Comparison of ENCODE assay signal across 1 cellular context in the genomic region with DNA sequence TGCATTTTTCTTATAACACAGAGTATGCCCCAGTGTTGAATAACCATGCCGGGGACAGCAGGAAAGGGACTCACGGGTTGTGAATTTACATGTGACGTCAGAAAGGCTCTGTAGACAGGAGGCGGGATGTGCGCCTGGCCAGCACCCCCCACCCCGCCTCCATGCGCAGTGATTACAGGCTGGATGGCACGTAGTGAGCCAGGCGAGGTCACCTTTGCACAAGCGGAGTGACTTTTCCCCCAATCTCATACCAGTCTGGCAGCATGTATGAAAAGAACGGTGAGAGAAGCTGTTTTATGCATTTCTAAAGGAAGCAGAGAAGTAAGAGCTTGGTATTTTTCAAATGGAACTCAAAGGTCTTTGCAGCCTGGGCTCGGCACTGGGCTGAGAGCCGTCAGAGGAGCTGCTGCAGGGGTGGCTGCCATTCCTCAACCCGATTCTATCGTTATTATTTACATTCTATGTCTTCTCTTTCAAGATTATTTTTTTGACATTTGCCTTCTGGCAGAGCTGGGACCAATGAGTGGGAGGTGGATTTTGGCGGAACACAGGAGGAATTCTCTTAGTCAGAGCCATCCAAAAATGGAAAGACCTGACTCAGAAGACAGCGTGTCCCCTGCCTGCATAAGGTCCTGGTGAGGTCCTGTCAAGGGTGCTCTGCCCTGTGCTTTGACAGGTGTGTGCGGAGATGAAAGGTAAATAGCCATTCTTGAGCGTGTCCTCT.
TF ChIP-seq lines count a peak whose summit lies in the region.

No MANE protein-coding gene starts in this region.

TF ChIP-seq in K562, 482 proteins besides CTCF, POLR2A, EP300 and RAD21 (continued from another document and continues in another):
- TF ChIP-seq FOXK2 (conservative IDR thresholded peaks at IDR 0.05 in 1 of 2, IDR thresholded peaks at IDR 0.05 in 1 of 2; ENCODE audit: low read depth in 2 of 2) (0 out of 4 replicates have a peak, but pooled peaks of 1 of the 2 experiments have one; percentile 21), KLF16 (IDR thresholded peaks at IDR 0.05) (no peak), EGR1 (conservative IDR thresholded peaks at IDR 0.05) (0 out of 2 replicates have a peak, but pooled peaks have one; percentile 3), PHB2 (IDR thresholded peaks at IDR 0.05; ENCODE audit: low read depth) (no peak), SLC30A9 (CRISPR knock-in tag; IDR thresholded peaks at IDR 0.05) (no peak), RFX1 (IDR thresholded peaks at IDR 0.05) (no peak), ZNF408 (CRISPR knock-in tag; IDR thresholded peaks at IDR 0.05; ENCODE audit: low read depth) (no peak), ADNP (tag; IDR thresholded peaks at IDR 0.05) (no peak), ZNF263 (CRISPR knock-in tag; IDR thresholded peaks at IDR 0.05; ENCODE audit: borderline replicate concordance) (no peak), PTRF (tag; IDR thresholded peaks at IDR 0.05) (no peak), GTF2A2 (tag; IDR thresholded peaks at IDR 0.05) (no peak), ZNF830 (CRISPR knock-in tag; IDR thresholded peaks at IDR 0.05) (no peak), ZKSCAN8 (CRISPR knock-in tag; IDR thresholded peaks at IDR 0.05) (no peak), ZNF124 (CRISPR knock-in tag; IDR thresholded peaks at IDR 0.05) (no peak), HDAC1 (IDR thresholded peaks at IDR 0.05) (no peak), RUNX1 (IDR thresholded peaks at IDR 0.05; ENCODE audit: low read depth) (no peak), KLF13 (tag; IDR thresholded peaks at IDR 0.05; ENCODE audit: borderline replicate concordance, low read depth) (no peak), NELFE (IDR thresholded peaks at IDR 0.05; ENCODE audit: insufficient read depth, insufficient read length) (no peak), ZNF232 (CRISPR knock-in tag; IDR thresholded peaks at IDR 0.05) (no peak), PTTG1 (tag; IDR thresholded peaks at IDR 0.05; ENCODE audit: low read depth) (no peak), ATF7 (IDR thresholded peaks at IDR 0.05) (peak; percentile 72; the same call in 1 of the 2 replicates), CC2D1A (IDR thresholded peaks at IDR 0.05) (no peak), CTBP1 (IDR thresholded peaks at IDR 0.05; ENCODE audit: borderline replicate concordance) (no peak), ZNF143 (CRISPR knock-in tag; IDR thresholded peaks at IDR 0.05) (no peak), HCFC1 (IDR thresholded peaks at IDR 0.05; ENCODE audit: low read depth, low read length) (no peak), RAD51 (IDR thresholded peaks at IDR 0.05; ENCODE audit: borderline replicate concordance, low read depth) (no peak), NFRKB (IDR thresholded peaks at IDR 0.05; ENCODE audit: low read depth) (no peak), SIN3B (IDR thresholded peaks at IDR 0.05; ENCODE audit: low read depth) (no peak)
- TF ChIP-seq, protein P1, sequence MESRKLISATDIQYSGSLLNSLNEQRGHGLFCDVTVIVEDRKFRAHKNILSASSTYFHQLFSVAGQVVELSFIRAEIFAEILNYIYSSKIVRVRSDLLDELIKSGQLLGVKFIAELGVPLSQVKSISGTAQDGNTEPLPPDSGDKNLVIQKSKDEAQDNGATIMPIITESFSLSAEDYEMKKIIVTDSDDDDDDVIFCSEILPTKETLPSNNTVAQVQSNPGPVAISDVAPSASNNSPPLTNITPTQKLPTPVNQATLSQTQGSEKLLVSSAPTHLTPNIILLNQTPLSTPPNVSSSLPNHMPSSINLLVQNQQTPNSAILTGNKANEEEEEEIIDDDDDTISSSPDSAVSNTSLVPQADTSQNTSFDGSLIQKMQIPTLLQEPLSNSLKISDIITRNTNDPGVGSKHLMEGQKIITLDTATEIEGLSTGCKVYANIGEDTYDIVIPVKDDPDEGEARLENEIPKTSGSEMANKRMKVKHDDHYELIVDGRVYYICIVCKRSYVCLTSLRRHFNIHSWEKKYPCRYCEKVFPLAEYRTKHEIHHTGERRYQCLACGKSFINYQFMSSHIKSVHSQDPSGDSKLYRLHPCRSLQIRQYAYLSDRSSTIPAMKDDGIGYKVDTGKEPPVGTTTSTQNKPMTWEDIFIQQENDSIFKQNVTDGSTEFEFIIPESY (CRISPR knock-in tag; IDR thresholded peaks at IDR 0.05): peak; percentile 60
- TF ChIP-seq, protein P2, sequence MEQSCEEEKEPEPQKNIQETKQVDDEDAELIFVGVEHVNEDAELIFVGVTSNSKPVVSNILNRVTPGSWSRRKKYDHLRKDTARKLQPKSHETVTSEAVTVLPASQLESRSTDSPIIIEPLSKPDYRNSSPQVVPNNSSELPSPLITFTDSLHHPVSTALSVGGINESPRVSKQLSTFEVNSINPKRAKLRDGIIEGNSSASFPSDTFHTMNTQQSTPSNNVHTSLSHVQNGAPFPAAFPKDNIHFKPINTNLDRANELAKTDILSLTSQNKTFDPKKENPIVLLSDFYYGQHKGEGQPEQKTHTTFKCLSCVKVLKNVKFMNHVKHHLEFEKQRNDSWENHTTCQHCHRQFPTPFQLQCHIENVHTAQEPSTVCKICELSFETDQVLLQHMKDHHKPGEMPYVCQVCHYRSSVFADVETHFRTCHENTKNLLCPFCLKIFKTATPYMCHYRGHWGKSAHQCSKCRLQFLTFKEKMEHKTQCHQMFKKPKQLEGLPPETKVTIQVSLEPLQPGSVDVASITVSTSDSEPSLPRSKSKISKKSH (CRISPR knock-in tag; IDR thresholded peaks at IDR 0.05): no peak
- TF ChIP-seq, protein P3, sequence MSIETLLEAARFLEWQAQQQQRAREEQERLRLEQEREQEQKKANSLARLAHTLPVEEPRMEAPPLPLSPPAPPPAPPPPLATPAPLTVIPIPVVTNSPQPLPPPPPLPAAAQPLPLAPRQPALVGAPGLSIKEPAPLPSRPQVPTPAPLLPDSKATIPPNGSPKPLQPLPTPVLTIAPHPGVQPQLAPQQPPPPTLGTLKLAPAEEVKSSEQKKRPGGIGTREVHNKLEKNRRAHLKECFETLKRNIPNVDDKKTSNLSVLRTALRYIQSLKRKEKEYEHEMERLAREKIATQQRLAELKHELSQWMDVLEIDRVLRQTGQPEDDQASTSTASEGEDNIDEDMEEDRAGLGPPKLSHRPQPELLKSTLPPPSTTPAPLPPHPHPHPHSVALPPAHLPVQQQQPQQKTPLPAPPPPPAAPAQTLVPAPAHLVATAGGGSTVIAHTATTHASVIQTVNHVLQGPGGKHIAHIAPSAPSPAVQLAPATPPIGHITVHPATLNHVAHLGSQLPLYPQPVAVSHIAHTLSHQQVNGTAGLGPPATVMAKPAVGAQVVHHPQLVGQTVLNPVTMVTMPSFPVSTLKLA (conservative IDR thresholded peaks at IDR 0.05): no peak
- TF ChIP-seq, protein P4, sequence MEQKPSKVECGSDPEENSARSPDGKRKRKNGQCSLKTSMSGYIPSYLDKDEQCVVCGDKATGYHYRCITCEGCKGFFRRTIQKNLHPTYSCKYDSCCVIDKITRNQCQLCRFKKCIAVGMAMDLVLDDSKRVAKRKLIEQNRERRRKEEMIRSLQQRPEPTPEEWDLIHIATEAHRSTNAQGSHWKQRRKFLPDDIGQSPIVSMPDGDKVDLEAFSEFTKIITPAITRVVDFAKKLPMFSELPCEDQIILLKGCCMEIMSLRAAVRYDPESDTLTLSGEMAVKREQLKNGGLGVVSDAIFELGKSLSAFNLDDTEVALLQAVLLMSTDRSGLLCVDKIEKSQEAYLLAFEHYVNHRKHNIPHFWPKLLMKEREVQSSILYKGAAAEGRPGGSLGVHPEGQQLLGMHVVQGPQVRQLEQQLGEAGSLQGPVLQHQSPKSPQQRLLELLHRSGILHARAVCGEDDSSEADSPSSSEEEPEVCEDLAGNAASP (IDR thresholded peaks at IDR 0.05): no peak
- TF ChIP-seq, protein P5, sequence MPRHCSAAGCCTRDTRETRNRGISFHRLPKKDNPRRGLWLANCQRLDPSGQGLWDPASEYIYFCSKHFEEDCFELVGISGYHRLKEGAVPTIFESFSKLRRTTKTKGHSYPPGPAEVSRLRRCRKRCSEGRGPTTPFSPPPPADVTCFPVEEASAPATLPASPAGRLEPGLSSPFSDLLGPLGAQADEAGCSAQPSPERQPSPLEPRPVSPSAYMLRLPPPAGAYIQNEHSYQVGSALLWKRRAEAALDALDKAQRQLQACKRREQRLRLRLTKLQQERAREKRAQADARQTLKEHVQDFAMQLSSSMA (CRISPR knock-in tag; IDR thresholded peaks at IDR 0.05): no peak
- TF ChIP-seq, protein P6, sequence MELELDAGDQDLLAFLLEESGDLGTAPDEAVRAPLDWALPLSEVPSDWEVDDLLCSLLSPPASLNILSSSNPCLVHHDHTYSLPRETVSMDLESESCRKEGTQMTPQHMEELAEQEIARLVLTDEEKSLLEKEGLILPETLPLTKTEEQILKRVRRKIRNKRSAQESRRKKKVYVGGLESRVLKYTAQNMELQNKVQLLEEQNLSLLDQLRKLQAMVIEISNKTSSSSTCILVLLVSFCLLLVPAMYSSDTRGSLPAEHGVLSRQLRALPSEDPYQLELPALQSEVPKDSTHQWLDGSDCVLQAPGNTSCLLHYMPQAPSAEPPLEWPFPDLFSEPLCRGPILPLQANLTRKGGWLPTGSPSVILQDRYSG (tag; conservative IDR thresholded peaks at IDR 0.05; ENCODE audit: low read depth): no peak
- TF ChIP-seq, protein P7, sequence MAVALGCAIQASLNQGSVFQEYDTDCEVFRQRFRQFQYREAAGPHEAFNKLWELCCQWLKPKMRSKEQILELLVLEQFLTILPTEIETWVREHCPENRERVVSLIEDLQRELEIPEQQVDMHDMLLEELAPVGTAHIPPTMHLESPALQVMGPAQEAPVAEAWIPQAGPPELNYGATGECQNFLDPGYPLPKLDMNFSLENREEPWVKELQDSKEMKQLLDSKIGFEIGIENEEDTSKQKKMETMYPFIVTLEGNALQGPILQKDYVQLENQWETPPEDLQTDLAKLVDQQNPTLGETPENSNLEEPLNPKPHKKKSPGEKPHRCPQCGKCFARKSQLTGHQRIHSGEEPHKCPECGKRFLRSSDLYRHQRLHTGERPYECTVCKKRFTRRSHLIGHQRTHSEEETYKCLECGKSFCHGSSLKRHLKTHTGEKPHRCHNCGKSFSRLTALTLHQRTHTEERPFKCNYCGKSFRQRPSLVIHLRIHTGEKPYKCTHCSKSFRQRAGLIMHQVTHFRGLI (CRISPR knock-in tag; IDR thresholded peaks at IDR 0.05): no peak
- TF ChIP-seq, protein P8, sequence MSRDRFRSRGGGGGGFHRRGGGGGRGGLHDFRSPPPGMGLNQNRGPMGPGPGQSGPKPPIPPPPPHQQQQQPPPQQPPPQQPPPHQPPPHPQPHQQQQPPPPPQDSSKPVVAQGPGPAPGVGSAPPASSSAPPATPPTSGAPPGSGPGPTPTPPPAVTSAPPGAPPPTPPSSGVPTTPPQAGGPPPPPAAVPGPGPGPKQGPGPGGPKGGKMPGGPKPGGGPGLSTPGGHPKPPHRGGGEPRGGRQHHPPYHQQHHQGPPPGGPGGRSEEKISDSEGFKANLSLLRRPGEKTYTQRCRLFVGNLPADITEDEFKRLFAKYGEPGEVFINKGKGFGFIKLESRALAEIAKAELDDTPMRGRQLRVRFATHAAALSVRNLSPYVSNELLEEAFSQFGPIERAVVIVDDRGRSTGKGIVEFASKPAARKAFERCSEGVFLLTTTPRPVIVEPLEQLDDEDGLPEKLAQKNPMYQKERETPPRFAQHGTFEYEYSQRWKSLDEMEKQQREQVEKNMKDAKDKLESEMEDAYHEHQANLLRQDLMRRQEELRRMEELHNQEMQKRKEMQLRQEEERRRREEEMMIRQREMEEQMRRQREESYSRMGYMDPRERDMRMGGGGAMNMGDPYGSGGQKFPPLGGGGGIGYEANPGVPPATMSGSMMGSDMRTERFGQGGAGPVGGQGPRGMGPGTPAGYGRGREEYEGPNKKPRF (IDR thresholded peaks at IDR 0.05; ENCODE audit: low read depth, low read length): no peak
- TF ChIP-seq, protein P9, sequence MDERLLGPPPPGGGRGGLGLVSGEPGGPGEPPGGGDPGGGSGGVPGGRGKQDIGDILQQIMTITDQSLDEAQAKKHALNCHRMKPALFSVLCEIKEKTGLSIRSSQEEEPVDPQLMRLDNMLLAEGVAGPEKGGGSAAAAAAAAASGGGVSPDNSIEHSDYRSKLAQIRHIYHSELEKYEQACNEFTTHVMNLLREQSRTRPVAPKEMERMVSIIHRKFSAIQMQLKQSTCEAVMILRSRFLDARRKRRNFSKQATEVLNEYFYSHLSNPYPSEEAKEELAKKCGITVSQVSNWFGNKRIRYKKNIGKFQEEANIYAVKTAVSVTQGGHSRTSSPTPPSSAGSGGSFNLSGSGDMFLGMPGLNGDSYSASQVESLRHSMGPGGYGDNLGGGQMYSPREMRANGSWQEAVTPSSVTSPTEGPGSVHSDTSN (CRISPR knock-in tag; IDR thresholded peaks at IDR 0.05; ENCODE audit: low read depth): no peak
- TF ChIP-seq, protein P9 (tag; conservative IDR thresholded peaks at IDR 0.05; ENCODE audit: low read depth): no peak
- TF ChIP-seq, protein P10, sequence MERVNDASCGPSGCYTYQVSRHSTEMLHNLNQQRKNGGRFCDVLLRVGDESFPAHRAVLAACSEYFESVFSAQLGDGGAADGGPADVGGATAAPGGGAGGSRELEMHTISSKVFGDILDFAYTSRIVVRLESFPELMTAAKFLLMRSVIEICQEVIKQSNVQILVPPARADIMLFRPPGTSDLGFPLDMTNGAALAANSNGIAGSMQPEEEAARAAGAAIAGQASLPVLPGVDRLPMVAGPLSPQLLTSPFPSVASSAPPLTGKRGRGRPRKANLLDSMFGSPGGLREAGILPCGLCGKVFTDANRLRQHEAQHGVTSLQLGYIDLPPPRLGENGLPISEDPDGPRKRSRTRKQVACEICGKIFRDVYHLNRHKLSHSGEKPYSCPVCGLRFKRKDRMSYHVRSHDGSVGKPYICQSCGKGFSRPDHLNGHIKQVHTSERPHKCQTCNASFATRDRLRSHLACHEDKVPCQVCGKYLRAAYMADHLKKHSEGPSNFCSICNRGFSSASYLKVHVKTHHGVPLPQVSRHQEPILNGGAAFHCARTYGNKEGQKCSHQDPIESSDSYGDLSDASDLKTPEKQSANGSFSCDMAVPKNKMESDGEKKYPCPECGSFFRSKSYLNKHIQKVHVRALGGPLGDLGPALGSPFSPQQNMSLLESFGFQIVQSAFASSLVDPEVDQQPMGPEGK (CRISPR knock-in tag; IDR thresholded peaks at IDR 0.05; ENCODE audit: borderline replicate concordance): no peak
